ENCODE assay signal across 1 cellular context in genomic region chr17:6796017-6796886, GRCh38.
TF ChIP-seq lines count a peak whose summit lies in the region.

No MANE protein-coding gene starts in this region.

TF ChIP-seq in HepG2, 621 proteins besides CTCF, POLR2A, EP300 and RAD21 (continued from another document and continues in another):
- TF ChIP-seq TERF1 (CRISPR knock-in tag; IDR thresholded peaks at IDR 0.05) (no peak), KDM4B (CRISPR knock-in tag; IDR thresholded peaks at IDR 0.05) (no peak), KDM6A (CRISPR knock-in tag; IDR thresholded peaks at IDR 0.05; ENCODE audit: low read depth) (peak; percentile 44; the same call in 1 of the 2 replicates), KAT7 (CRISPR knock-in tag; IDR thresholded peaks at IDR 0.05; ENCODE audit: borderline replicate concordance) (no peak), CAMTA2 (CRISPR knock-in tag; IDR thresholded peaks at IDR 0.05; ENCODE audit: borderline replicate concordance) (no peak), SETDB1 (CRISPR knock-in tag; IDR thresholded peaks at IDR 0.05; ENCODE audit: borderline replicate concordance) (no peak), GABPA (IDR thresholded peaks at IDR 0.05; ENCODE audit: low read depth, low read length) (no peak), GABPA (CRISPR knock-in tag; IDR thresholded peaks at IDR 0.05; ENCODE audit: low read depth) (no peak), CSRNP2 (CRISPR knock-in tag; conservative IDR thresholded peaks at IDR 0.05; ENCODE audit: low read depth) (no peak), ATF7 (IDR thresholded peaks at IDR 0.05) (0 out of 2 replicates have a peak, but pooled peaks have one; percentile 4), ATF7 (CRISPR knock-in tag; IDR thresholded peaks at IDR 0.05) (no peak; the same call in 1 of the 2 replicates), MEIS2 (CRISPR knock-in tag; IDR thresholded peaks at IDR 0.05) (no peak), MTF2 (CRISPR knock-in tag; IDR thresholded peaks at IDR 0.05; ENCODE audit: borderline replicate concordance) (no peak), ZNF879 (CRISPR knock-in tag; IDR thresholded peaks at IDR 0.05) (no peak), BRD4 (CRISPR knock-in tag; IDR thresholded peaks at IDR 0.05) (no peak), ZNF18 (CRISPR knock-in tag; IDR thresholded peaks at IDR 0.05; ENCODE audit: insufficient replicate concordance) (no peak), DMTF1 (CRISPR knock-in tag; IDR thresholded peaks at IDR 0.05) (no peak), RCOR2 (CRISPR knock-in tag; IDR thresholded peaks at IDR 0.05) (peak; percentile 59; the same call in 1 of the 2 replicates), ZNF10 (CRISPR knock-in tag; IDR thresholded peaks at IDR 0.05; ENCODE audit: borderline replicate concordance, low read depth) (no peak), GPN1 (CRISPR knock-in tag; IDR thresholded peaks at IDR 0.05; ENCODE audit: borderline replicate concordance) (no peak), ZNF564 (CRISPR knock-in tag; IDR thresholded peaks at IDR 0.05) (no peak), NCOR1 (IDR thresholded peaks at IDR 0.05; ENCODE audit: borderline replicate concordance, low read length) (peak; percentile 58; the same call in 1 of the 2 replicates), ZNF468 (CRISPR knock-in tag; IDR thresholded peaks at IDR 0.05) (0 out of 2 replicates have a peak, but pooled peaks have one; percentile 15), YY1 (IDR thresholded peaks at IDR 0.05; ENCODE audit: insufficient read depth, insufficient replicate concordance, low read depth, low read length) (no peak), BORCS8-MEF2B (CRISPR knock-in tag; IDR thresholded peaks at IDR 0.05) (no peak), GTF2F1 (IDR thresholded peaks at IDR 0.05; ENCODE audit: low read length) (no peak), ATF6 (CRISPR knock-in tag; conservative IDR thresholded peaks at IDR 0.05) (no peak), MBNL3 (CRISPR knock-in tag; conservative IDR thresholded peaks at IDR 0.05) (no peak), ZSCAN21 (CRISPR knock-in tag; IDR thresholded peaks at IDR 0.05; ENCODE audit: borderline replicate concordance) (no peak), FOXC1 (CRISPR knock-in tag; IDR thresholded peaks at IDR 0.05; ENCODE audit: borderline replicate concordance) (0 out of 2 replicates have a peak, but pooled peaks have one; percentile 25), ZNF17 (CRISPR knock-in tag; IDR thresholded peaks at IDR 0.05) (no peak), SALL1 (CRISPR knock-in tag; IDR thresholded peaks at IDR 0.05) (peak; percentile 32), ZBTB42 (CRISPR knock-in tag; IDR thresholded peaks at IDR 0.05) (no peak), E2F2 (CRISPR knock-in tag; IDR thresholded peaks at IDR 0.05; ENCODE audit: borderline replicate concordance) (no peak), KMT2B (CRISPR knock-in tag; IDR thresholded peaks at IDR 0.05) (peak; percentile 20; the same call in 1 of the 2 replicates), NFKB2 (CRISPR knock-in tag; IDR thresholded peaks at IDR 0.05; ENCODE audit: borderline replicate concordance) (no peak), ZNF329 (CRISPR knock-in tag; IDR thresholded peaks at IDR 0.05; ENCODE audit: low read depth) (no peak), ZMYM2 (CRISPR knock-in tag; IDR thresholded peaks at IDR 0.05) (no peak), NFIB (CRISPR knock-in tag; IDR thresholded peaks at IDR 0.05; ENCODE audit: borderline replicate concordance) (no peak), ZNF891 (CRISPR knock-in tag; IDR thresholded peaks at IDR 0.05) (no peak), ZNF546 (CRISPR knock-in tag; conservative IDR thresholded peaks at IDR 0.05) (no peak), SIX4 (CRISPR knock-in tag; IDR thresholded peaks at IDR 0.05) (peak; percentile 90), MNT (IDR thresholded peaks at IDR 0.05) (no peak), KLF12 (CRISPR knock-in tag; IDR thresholded peaks at IDR 0.05; ENCODE audit: borderline replicate concordance) (no peak), ZFX (CRISPR knock-in tag; IDR thresholded peaks at IDR 0.05; ENCODE audit: low read depth) (peak; percentile 43; the same call in 1 of the 2 replicates), SMARCE1 (IDR thresholded peaks at IDR 0.05; ENCODE audit: borderline replicate concordance) (no peak), STAT5B (CRISPR knock-in tag; IDR thresholded peaks at IDR 0.05) (no peak), JUN (CRISPR knock-in tag; IDR thresholded peaks at IDR 0.05) (no peak), TCF7L2 (IDR thresholded peaks at IDR 0.05; ENCODE audit: low read depth, low read length) (no peak), TP53 (CRISPR knock-in tag; conservative IDR thresholded peaks at IDR 0.05) (no peak), ZNF274 (CRISPR knock-in tag; IDR thresholded peaks at IDR 0.05) (no peak), HNRNPUL1 (IDR thresholded peaks at IDR 0.05; ENCODE audit: low read depth, low read length) (no peak), STAG1 (CRISPR knock-in tag; IDR thresholded peaks at IDR 0.05) (peak; percentile 12; the same call in 1 of the 2 replicates)
- TF ChIP-seq, protein P1, sequence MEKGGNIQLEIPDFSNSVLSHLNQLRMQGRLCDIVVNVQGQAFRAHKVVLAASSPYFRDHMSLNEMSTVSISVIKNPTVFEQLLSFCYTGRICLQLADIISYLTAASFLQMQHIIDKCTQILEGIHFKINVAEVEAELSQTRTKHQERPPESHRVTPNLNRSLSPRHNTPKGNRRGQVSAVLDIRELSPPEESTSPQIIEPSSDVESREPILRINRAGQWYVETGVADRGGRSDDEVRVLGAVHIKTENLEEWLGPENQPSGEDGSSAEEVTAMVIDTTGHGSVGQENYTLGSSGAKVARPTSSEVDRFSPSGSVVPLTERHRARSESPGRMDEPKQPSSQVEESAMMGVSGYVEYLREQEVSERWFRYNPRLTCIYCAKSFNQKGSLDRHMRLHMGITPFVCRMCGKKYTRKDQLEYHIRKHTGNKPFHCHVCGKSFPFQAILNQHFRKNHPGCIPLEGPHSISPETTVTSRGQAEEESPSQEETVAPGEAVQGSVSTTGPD (CRISPR knock-in tag; IDR thresholded peaks at IDR 0.05), result no peak
- TF ChIP-seq, protein P2, sequence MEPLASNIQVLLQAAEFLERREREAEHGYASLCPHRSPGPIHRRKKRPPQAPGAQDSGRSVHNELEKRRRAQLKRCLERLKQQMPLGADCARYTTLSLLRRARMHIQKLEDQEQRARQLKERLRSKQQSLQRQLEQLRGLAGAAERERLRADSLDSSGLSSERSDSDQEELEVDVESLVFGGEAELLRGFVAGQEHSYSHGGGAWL (CRISPR knock-in tag; IDR thresholded peaks at IDR 0.05), result no peak
- TF ChIP-seq, protein P3, sequence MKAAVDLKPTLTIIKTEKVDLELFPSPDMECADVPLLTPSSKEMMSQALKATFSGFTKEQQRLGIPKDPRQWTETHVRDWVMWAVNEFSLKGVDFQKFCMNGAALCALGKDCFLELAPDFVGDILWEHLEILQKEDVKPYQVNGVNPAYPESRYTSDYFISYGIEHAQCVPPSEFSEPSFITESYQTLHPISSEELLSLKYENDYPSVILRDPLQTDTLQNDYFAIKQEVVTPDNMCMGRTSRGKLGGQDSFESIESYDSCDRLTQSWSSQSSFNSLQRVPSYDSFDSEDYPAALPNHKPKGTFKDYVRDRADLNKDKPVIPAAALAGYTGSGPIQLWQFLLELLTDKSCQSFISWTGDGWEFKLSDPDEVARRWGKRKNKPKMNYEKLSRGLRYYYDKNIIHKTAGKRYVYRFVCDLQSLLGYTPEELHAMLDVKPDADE (CRISPR knock-in tag; IDR thresholded peaks at IDR 0.05), result no peak
- TF ChIP-seq, protein P4, sequence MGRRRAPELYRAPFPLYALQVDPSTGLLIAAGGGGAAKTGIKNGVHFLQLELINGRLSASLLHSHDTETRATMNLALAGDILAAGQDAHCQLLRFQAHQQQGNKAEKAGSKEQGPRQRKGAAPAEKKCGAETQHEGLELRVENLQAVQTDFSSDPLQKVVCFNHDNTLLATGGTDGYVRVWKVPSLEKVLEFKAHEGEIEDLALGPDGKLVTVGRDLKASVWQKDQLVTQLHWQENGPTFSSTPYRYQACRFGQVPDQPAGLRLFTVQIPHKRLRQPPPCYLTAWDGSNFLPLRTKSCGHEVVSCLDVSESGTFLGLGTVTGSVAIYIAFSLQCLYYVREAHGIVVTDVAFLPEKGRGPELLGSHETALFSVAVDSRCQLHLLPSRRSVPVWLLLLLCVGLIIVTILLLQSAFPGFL (CRISPR knock-in tag; IDR thresholded peaks at IDR 0.05), result no peak
